12 cellular contexts compared by ENCODE assay signal in the genomic region with DNA sequence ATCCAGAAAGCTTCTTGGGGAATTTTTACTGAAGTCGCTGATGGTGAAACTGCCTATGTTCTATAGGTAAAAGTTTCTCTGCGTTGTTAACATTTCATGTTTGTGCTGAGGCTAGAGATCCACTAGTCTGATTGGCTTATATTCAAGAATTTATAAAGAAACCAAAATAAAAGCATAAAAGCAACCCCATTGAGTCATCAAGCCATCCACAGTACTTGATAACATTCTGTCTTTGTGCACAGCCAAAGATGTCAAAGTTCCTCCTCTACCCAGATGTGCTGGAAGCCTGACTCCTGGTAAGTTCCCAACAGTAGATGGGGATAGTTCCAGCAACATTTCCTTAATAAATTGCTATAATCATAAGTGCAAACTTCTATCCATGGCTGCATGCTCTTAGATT.
DNase-seq lines count a peak whose midpoint lies in the region; ATAC-seq, FAIRE-seq and TF ChIP-seq lines count a peak whose summit lies in the region.
"Had no signal": no experiment of that assay in that cellular context is flagged by ENCODE, and none has a peak within 500 bp of the region (broad histone marks: within the 10 kb centered on the region; RNA-seq: fewer than 3 reads in every experiment).

No MANE protein-coding gene starts in this region.

- intact Hi-C loops in heart right ventricle (cut with DNase I): no loop called here
- intact Hi-C loops in transverse colon (cut with DNase I; ENCODE audit: low total_unique reads): no loop called here

- H3K27ac Mint-ChIP-seq in natural killer cell treated with Interleukin-12 subunit alpha and Interleukin-12 subunit beta and Interleukin-15 and Interleukin-18, amount 100 ng/mL, for 72 hours: no peak overlapping the region
- H3K27ac Mint-ChIP-seq: activated CD4-positive, alpha-beta memory T cell treated with anti-CD3 and anti-CD28 coated beads for 36 hours had no signal

- 71 to 79% methylated on average over 2 of the region's 2 CpGs for WGBS in heart right ventricle, 2 donors
- WGBS in small intestine, 3 donors: 61 to 68% (median 62%) methylated on average over 2 of the region's 2 CpGs
- WGBS in transverse colon (ENCODE audit: low coverage in 1 of 2), 2 donors: 59 to 66% methylated on average over 2 of the region's 2 CpGs

- no peak for TF ChIP-seq CTCF in heart right ventricle (IDR thresholded peaks at IDR 0.05)
- no peak for TF ChIP-seq CTCF in transverse colon (IDR thresholded peaks at IDR 0.05)

- H3K27me3 ChIP-seq in heart right ventricle (no peaks in the 10 kb centered on the region), small intestine (ENCODE audit: control insufficient read depth in 2 of 2, insufficient read depth in 2 of 2, low read length in 2 of 2) (no peaks in the 10 kb centered on the region), transverse colon (no peaks in the 10 kb centered on the region)
- H3K27me3 ChIP-seq: hepatocyte had no signal

- no peak overlapping the region for H3K4me3 ChIP-seq in heart right ventricle
- no peak overlapping the region for H3K4me3 ChIP-seq in small intestine (ENCODE audit: low read depth in 1 of 2, low read length in 2 of 2)
- H3K4me3 ChIP-seq in transverse colon: no peak overlapping the region
- H3K4me3 ChIP-seq: hepatocyte, prostate gland had no signal

- in situ Hi-C loops in transverse colon (cut with MboI; ENCODE audit: low pct_ligation_motif_present in 1 of 4, low pct_unique_long_range_greater_than_20kb in 1 of 4, low sequenced_read_pairs in 3 of 4): no loop called here

- H3K4me1 ChIP-seq in heart right ventricle (peaks cover 3 to 61% (median 28%) of the 10 kb centered on the region in 9 donors), small intestine (ENCODE audit: control insufficient read depth in 2 of 2, insufficient read depth in 1 of 2, low read depth in 1 of 2, low read length in 1 of 2) (no peaks in the 10 kb centered on the region), transverse colon (peaks cover 3 to 35% (median 20%) of the 10 kb centered on the region in 4 donors)
- H3K4me1 ChIP-seq: prostate gland had no signal

- H3K9me3 ChIP-seq in heart right ventricle (no peaks in the 10 kb centered on the region), small intestine (ENCODE audit: control insufficient read depth, low read depth) (no peaks in the 10 kb centered on the region), transverse colon (no peaks in the 10 kb centered on the region)
- H3K9me3 ChIP-seq: prostate gland had no signal

- no peaks in the 10 kb centered on the region for H3K27me3 Mint-ChIP-seq in natural killer cell treated with Interleukin-12 subunit alpha and Interleukin-12 subunit beta and Interleukin-15 and Interleukin-18, amount 100 ng/mL, for 72 hours

- H3K4me3 Mint-ChIP-seq in natural killer cell treated with Interleukin-12 subunit alpha and Interleukin-12 subunit beta and Interleukin-15 and Interleukin-18, amount 100 ng/mL, for 72 hours: no peak overlapping the region
- H3K4me3 Mint-ChIP-seq: activated CD4-positive, alpha-beta memory T cell treated with anti-CD3 and anti-CD28 coated beads for 36 hours had no signal

- TF ChIP-seq POLR2A in transverse colon (IDR thresholded peaks at IDR 0.05): no peak

- H3K27ac ChIP-seq in heart right ventricle (no peak overlapping the region), small intestine (ENCODE audit: low read depth in 1 of 2, low read length in 1 of 2) (no peak overlapping the region), transverse colon (peak overlapping the region in 2 of 4 donors; percentile 8 to 34)
- H3K27ac ChIP-seq: hepatocyte, prostate gland had no signal

- no peaks in the 10 kb centered on the region for H3K9me3 Mint-ChIP-seq in natural killer cell treated with Interleukin-12 subunit alpha and Interleukin-12 subunit beta and Interleukin-15 and Interleukin-18, amount 100 ng/mL, for 72 hours
- H3K9me3 Mint-ChIP-seq: activated CD4-positive, alpha-beta memory T cell treated with anti-CD3 and anti-CD28 coated beads for 36 hours had no signal

- H3K4me1 Mint-ChIP-seq in natural killer cell treated with Interleukin-12 subunit alpha and Interleukin-12 subunit beta and Interleukin-15 and Interleukin-18, amount 100 ng/mL, for 72 hours (ENCODE audit: low read depth in 2 of 2): no peaks in the 10 kb centered on the region

- H3K36me3 Mint-ChIP-seq in natural killer cell treated with Interleukin-12 subunit alpha and Interleukin-12 subunit beta and Interleukin-15 and Interleukin-18, amount 100 ng/mL, for 72 hours: no peaks in the 10 kb centered on the region
- H3K36me3 Mint-ChIP-seq: activated CD4-positive, alpha-beta memory T cell treated with anti-CD3 and anti-CD28 coated beads for 36 hours had no signal

- FAIRE-seq in small intestine (lab: Jason Lieb, UNC): no peak

- ATAC-seq in heart right ventricle: peak in 6 of 8 donors; percentile 45 to 80 (median 62)
- ATAC-seq in natural killer cell treated with Interleukin-12 subunit alpha and Interleukin-12 subunit beta and Interleukin-15 and Interleukin-18, amount 100 ng/mL, for 72 hours: no peak
- no peak for ATAC-seq in left lobe of liver

- H3K36me3 ChIP-seq in heart right ventricle (peaks cover 0 to 4% (median 0%) of the 10 kb centered on the region in 9 donors), small intestine (ENCODE audit: control insufficient read depth in 2 of 2, insufficient read depth in 2 of 2, low read length in 2 of 2) (no peaks in the 10 kb centered on the region), transverse colon (no peaks in the 10 kb centered on the region)
- H3K36me3 ChIP-seq: prostate gland had no signal

- no peak for TF ChIP-seq EP300 in transverse colon (IDR thresholded peaks at IDR 0.05; ENCODE audit: low read depth)

- DNase-seq in GM04504 (ENCODE audit: low read depth): peak; percentile 60
- peak; percentile 87 for DNase-seq in amniotic epithelial cell (ENCODE audit: low read depth)
- DNase-seq in heart right ventricle: no peak
- DNase-seq in small intestine: peak; percentile 17
- DNase-seq in transverse colon: no peak
- DNase-seq in natural killer cell treated with Interleukin-12 subunit alpha and Interleukin-12 subunit beta and Interleukin-15 and Interleukin-18, amount 100 ng/mL, for 72 hours (ENCODE audit: low spot score): no peak
- DNase-seq in stimulated activated CD4-positive, alpha-beta T cell treated with anti-CD3 and anti-CD28 coated beads, Interleukin-2, amount 100 ng/mL, for 48 hours: no peak
- no peak for DNase-seq in left lobe of liver (ENCODE audit: low spot score)
- DNase-seq: activated CD4-positive, alpha-beta memory T cell treated with anti-CD3 and anti-CD28 coated beads for 36 hours; activated naive CD4-positive, alpha-beta T cell had no signal

Comparison
In these comparisons a context has a peak if more than half of its experiments do, and no peak if none do; other contexts are left out.
1. DNase-seq: peak in GM04504 (single experiment), amniotic epithelial cell (single experiment) and small intestine (single experiment); none in heart right ventricle (0 of 2), transverse colon (single experiment), natural killer cell treated with Interleukin-12 subunit alpha and Interleukin-12 subunit beta and Interleukin-15 and Interleukin-18, amount 100 ng/mL, for 72 hours (single experiment), stimulated activated CD4-positive, alpha-beta T cell treated with anti-CD3 and anti-CD28 coated beads, Interleukin-2, amount 100 ng/mL, for 48 hours (0 of 2) and left lobe of liver (single experiment).
2. ATAC-seq: peak in heart right ventricle (6 of 8); none in natural killer cell treated with Interleukin-12 subunit alpha and Interleukin-12 subunit beta and Interleukin-15 and Interleukin-18, amount 100 ng/mL, for 72 hours (0 of 2) and left lobe of liver (single experiment).